9 cellular contexts compared by ENCODE assay signal in genomic region chr11:8225589-8226036, GRCh38. TPM values are rescaled to one million over a fixed set of nuclear protein-coding genes. Genes with fewer than 3 reads are reported as not detected.
DNase-seq lines count a peak whose midpoint lies in the region; ATAC-seq, FAIRE-seq and TF ChIP-seq lines count a peak whose summit lies in the region.
"Had no signal": no experiment of that assay in that cellular context is flagged by ENCODE, and none has a peak within 500 bp of the region (broad histone marks: within the 10 kb centered on the region; RNA-seq: fewer than 3 reads in every experiment).

No MANE protein-coding gene starts in this region.

- DNase-seq in CD8-positive, alpha-beta memory T cell: peak; percentile 23 to 68 (median 50)
- DNase-seq in NCI-H146 (lab: John Stamatoyannopoulos, UW): peak; percentile 65
- peak; percentile 96 for DNase-seq in WTC11 (ENCODE audit: low spot score)
- peak; percentile 43 for DNase-seq in bronchial epithelial cell (ENCODE audit: low read depth)
- DNase-seq in kidney tubule cell (ENCODE audit: low spot score): peak; percentile 58
- peak; percentile 72 for DNase-seq in stimulated activated CD4-positive, alpha-beta T cell treated with anti-CD3 and anti-CD28 coated beads, Interleukin-4, amount 100 ng/mL, for 24 hours

- H3K4me3 ChIP-seq in CD8-positive, alpha-beta memory T cell (ENCODE audit: low read length): no peak overlapping the region
- H3K4me3 ChIP-seq in bronchial epithelial cell (ENCODE audit: low read depth, low read length): no peak overlapping the region

- H3K4me1 ChIP-seq in CD8-positive, alpha-beta memory T cell (ENCODE audit: insufficient read depth, low read length): no peaks in the 10 kb centered on the region

- H3K36me3 Mint-ChIP-seq in CD8-positive, alpha-beta memory T cell: no peaks in the 10 kb centered on the region
- no peaks in the 10 kb centered on the region for H3K36me3 Mint-ChIP-seq in WTC11

- H3K9me3 ChIP-seq in CD8-positive, alpha-beta memory T cell (ENCODE audit: low read length): no peaks in the 10 kb centered on the region

- H3K27ac Mint-ChIP-seq in CD8-positive, alpha-beta memory T cell: peak overlapping the region in 1 of 8 donors; percentile 10
- H3K27ac Mint-ChIP-seq in WTC11: no peak overlapping the region

- TF ChIP-seq CTCF in WTC11 (IDR thresholded peaks at IDR 0.05) (peak; percentile 98), bronchial epithelial cell (IDR thresholded peaks at IDR 0.05; ENCODE audit: insufficient read depth, low read length, severe bottlenecking) (peak; percentile 94)

- peaks cover 0 to 3% of the 10 kb centered on the region in 2 donors for H3K27me3 Mint-ChIP-seq in CD8-positive, alpha-beta memory T cell
- peaks cover 3% of the 10 kb centered on the region; the same call in 1 of the 2 replicates for H3K27me3 Mint-ChIP-seq in WTC11 (ENCODE audit: low read depth)

- no peaks in the 10 kb centered on the region for H3K27me3 ChIP-seq in CD8-positive, alpha-beta memory T cell (ENCODE audit: insufficient read depth, low read length, poor library complexity, severe bottlenecking)
- peaks cover 9% of the 10 kb centered on the region for H3K27me3 ChIP-seq in bronchial epithelial cell (ENCODE audit: control insufficient read depth, insufficient read depth, low read length)

- no peak overlapping the region for H3K27ac ChIP-seq in CD8-positive, alpha-beta memory T cell (ENCODE audit: low read depth, low read length)

- H3K4me1 Mint-ChIP-seq in CD8-positive, alpha-beta memory T cell: peaks cover 0 to 3% (median 0%) of the 10 kb centered on the region in 3 donors
- peaks cover 16% of the 10 kb centered on the region for H3K4me1 Mint-ChIP-seq in WTC11

- no peaks in the 10 kb centered on the region for H3K36me3 ChIP-seq in CD8-positive, alpha-beta memory T cell (ENCODE audit: insufficient read depth, low read length)
- no peaks in the 10 kb centered on the region for H3K36me3 ChIP-seq in bronchial epithelial cell (ENCODE audit: control insufficient read depth, insufficient read depth, low read length)

- POLR2A ChIA-PET in CD8-positive, alpha-beta memory T cell (lab: Charles Lee): no interaction called here
- POLR2A ChIA-PET in WTC11 (lab: Charles Lee): no interaction called here

- CTCF ChIA-PET in CD8-positive, alpha-beta memory T cell (lab: Charles Lee): no interaction called here
- CTCF ChIA-PET in WTC11 (lab: Charles Lee): interaction anchor here (1.6 to 9.4 kb wide), 2 partner anchors 22 to 39 kb away, joined by 4 to 105 read pairs; partner anchors contain the start of gene LMO1

- no peaks in the 10 kb centered on the region for H3K9me3 Mint-ChIP-seq in CD8-positive, alpha-beta memory T cell
- H3K9me3 Mint-ChIP-seq in WTC11: no peaks in the 10 kb centered on the region

- no peak for FAIRE-seq in bronchial epithelial cell (lab: Jason Lieb, UNC)

- ATAC-seq in GM21447 (IDR thresholded peaks at IDR 0.05; ENCODE audit: unreplicated experiment) (peak; percentile 64), WTC11 (peak; percentile 84), esophagus mucosa (no peak)

- no peak overlapping the region for H3K4me3 Mint-ChIP-seq in CD8-positive, alpha-beta memory T cell
- H3K4me3 Mint-ChIP-seq in WTC11: no peak overlapping the region

TF ChIP-seq in WTC11, 78 proteins besides CTCF, POLR2A, EP300 and RAD21:
- TF ChIP-seq TCF7 (CRISPR knock-in tag; IDR thresholded peaks at IDR 0.05; ENCODE audit: low read depth) (no peak), ZNF512 (CRISPR knock-in tag; IDR thresholded peaks at IDR 0.05; ENCODE audit: borderline replicate concordance) (no peak), ZNF121 (CRISPR knock-in tag; IDR thresholded peaks at IDR 0.05) (0 out of 2 replicates have a peak, but pooled peaks have one; percentile 14), CBFB (CRISPR knock-in tag; IDR thresholded peaks at IDR 0.05; ENCODE audit: low read depth) (0 out of 2 replicates have a peak, but pooled peaks have one; percentile 41)

RNA-seq across cellular contexts. Expression of gene LMO1, which starts 38.1 kb away (rescaled TPM):
- total RNA-seq in CD8-positive, alpha-beta memory T cell: not detected
- 0.29 TPM for polyA plus RNA-seq in CD8-positive, alpha-beta memory T cell
- total RNA-seq in WTC11 (2021) (0.39 to 0.44 TPM (median 0.44 TPM) in 3 replicates), bronchial epithelial cell (not detected in 2 replicates), esophagus mucosa (not detected)
- total RNA-seq: T-helper 1 cell treated with Interleukin-12 subunit alpha and Interleukin-12 subunit beta and Interleukin-4 antibody, amounts not matched to agents 30 ng/mL and 1 ng/mL, for 36 hours had no signal

RNA-seq across cellular contexts. Expression of gene RIC3, which starts 56.8 kb away (rescaled TPM):
- total RNA-seq in CD8-positive, alpha-beta memory T cell: 10 to 100 TPM in 1 of 2 experiments, 1 to 10 TPM in 1; 9.4 to 11.8 TPM
- polyA plus RNA-seq in CD8-positive, alpha-beta memory T cell: 1.5 TPM
- 15.0 to 17.6 TPM (median 15.7 TPM) in 3 replicates for total RNA-seq in WTC11 (2021)
- 0.26 TPM in 2 replicates for total RNA-seq in bronchial epithelial cell
- total RNA-seq in esophagus mucosa: 4.7 TPM

Comparison
In these comparisons a context has a peak if more than half of its experiments do, and no peak if none do; other contexts are left out.
1. DNase-seq: peak in every context shown above with its lines; median percentile 96 in WTC11; 72 in stimulated activated CD4-positive, alpha-beta T cell treated with anti-CD3 and anti-CD28 coated beads, Interleukin-4, amount 100 ng/mL, for 24 hours; 65 in NCI-H146; 58 in kidney tubule cell; 50 in CD8-positive, alpha-beta memory T cell; 43 in bronchial epithelial cell.